8 cellular contexts compared by ENCODE assay signal in the genomic region with DNA sequence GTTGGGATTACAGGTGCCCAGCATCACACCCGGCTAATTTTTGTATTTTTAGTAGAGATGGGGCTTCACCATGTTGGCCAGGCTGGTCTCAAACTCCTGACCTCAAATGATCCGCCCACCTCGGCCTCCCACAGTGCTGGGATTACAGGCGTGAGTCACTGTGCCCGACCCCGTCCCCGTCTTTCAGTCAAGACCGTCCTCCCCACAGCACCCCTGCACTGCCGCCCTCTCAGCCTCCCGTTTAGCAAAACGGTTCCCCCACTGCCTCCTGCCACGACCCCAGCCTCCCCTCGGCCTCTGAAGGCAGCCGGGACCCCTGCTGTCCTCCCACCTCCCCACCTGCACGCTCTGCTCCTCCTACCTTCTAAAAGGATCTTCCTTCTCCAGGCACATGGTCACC. TPM values are rescaled to one million over a fixed set of nuclear protein-coding genes. Genes with fewer than 3 reads are reported as not detected.
"Had no signal": no experiment of that assay in that cellular context is flagged by ENCODE, and none has a peak within 500 bp of the region (broad histone marks: within the 10 kb centered on the region; RNA-seq: fewer than 3 reads in every experiment).

No MANE protein-coding gene starts in this region.

RNA-seq across cellular contexts. Expression of a gene that starts 31.3 kb away (rescaled TPM):
- total RNA-seq: epithelial cell of proximal tubule, fibroblast of lung, foreskin keratinocyte, hepatocyte, liver, right lobe of liver, SJSA1 had no signal
- polyA plus RNA-seq: aorta, fibroblast of lung, liver had no signal
